ENCODE assay signal across 8 cellular contexts in genomic region chr6:42197574-42198362, GRCh38. TPM values are rescaled to one million over a fixed set of nuclear protein-coding genes. Genes with fewer than 3 reads are reported as not detected.
DNase-seq lines count a peak whose midpoint lies in the region; ATAC-seq and TF ChIP-seq lines count a peak whose summit lies in the region.

No MANE protein-coding gene starts in this region.

- CTCF ChIA-PET in activated naive CD4-positive, alpha-beta T cell treated with anti-CD3 and anti-CD28 coated beads for 36 hours (lab: Charles Lee), result no interaction called here

- peaks cover 3% of the 10 kb centered on the region for H3K9me3 Mint-ChIP-seq in activated naive CD4-positive, alpha-beta T cell treated with anti-CD3 and anti-CD28 coated beads for 36 hours

- peak; percentile 24 for DNase-seq in activated naive CD4-positive, alpha-beta T cell treated with anti-CD3 and anti-CD28 coated beads for 36 hours
- DNase-seq in activated naive CD4-positive, alpha-beta T cell (lab: John Stamatoyannopoulos, UW), result no peak
- DNase-seq in NCI-H510A (lab: John Stamatoyannopoulos, UW), result peak; percentile 58
- DNase-seq in colonic mucosa, result no peak
- no peak for DNase-seq in stimulated activated naive CD8-positive, alpha-beta T cell treated with anti-CD3 and anti-CD28 coated beads, Interleukin-15, Interleukin-2, amounts not matched to agents 100 U/mL and 50 U/mL, for 24 hours
- no peak for DNase-seq in NCI-H187 treated with DMSO at 0.1 percent for 48 hours (lab: John Stamatoyannopoulos, UW)
- no peak for DNase-seq in tibial artery
- no peak for DNase-seq in H7

- no peaks in the 10 kb centered on the region for H3K27me3 Mint-ChIP-seq in activated naive CD4-positive, alpha-beta T cell treated with anti-CD3 and anti-CD28 coated beads for 36 hours (ENCODE audit: low read depth)

- H3K27me3 ChIP-seq in colonic mucosa (no peaks in the 10 kb centered on the region), tibial artery (no peaks in the 10 kb centered on the region), H7 (ENCODE audit: control insufficient read depth, insufficient read depth, low read length) (no peaks in the 10 kb centered on the region)

- no peak overlapping the region for H3K9ac ChIP-seq in colonic mucosa (ENCODE audit: low read depth in 2 of 2, low read length in 2 of 2)

- H3K4me1 ChIP-seq in colonic mucosa (no peaks in the 10 kb centered on the region), tibial artery (peaks cover 0 to 21% (median 2%) of the 10 kb centered on the region in 4 donors)

- peak; percentile 69 for ATAC-seq in stimulated activated naive CD8-positive, alpha-beta T cell treated with anti-CD3 and anti-CD28 coated beads, Interleukin-15, Interleukin-2, amounts not matched to agents 100 U/mL and 50 U/mL, for 24 hours

- peak overlapping the region; percentile 3 for H3K27ac ChIP-seq in colonic mucosa
- no peak overlapping the region for H3K27ac ChIP-seq in tibial artery

- intact Hi-C loops in activated naive CD4-positive, alpha-beta T cell treated with anti-CD3 and anti-CD28 coated beads for 36 hours (cut with micrococcal nuclease), result no loop called here
- intact Hi-C loops in colonic mucosa (cut with DNase I), result no loop called here
- intact Hi-C loops in tibial artery (cut with DNase I; ENCODE audit: low total_unique reads), result no loop called here

- TF ChIP-seq CTCF in colonic mucosa (IDR thresholded peaks at IDR 0.05) (no peak), tibial artery (IDR thresholded peaks at IDR 0.05) (no peak)

- no peaks in the 10 kb centered on the region for H3K9me3 ChIP-seq in colonic mucosa
- no peaks in the 10 kb centered on the region for H3K9me3 ChIP-seq in tibial artery

- H3K36me3 Mint-ChIP-seq in activated naive CD4-positive, alpha-beta T cell treated with anti-CD3 and anti-CD28 coated beads for 36 hours (ENCODE audit: low read depth), result peaks cover 19% of the 10 kb centered on the region

- H3K36me3 ChIP-seq in colonic mucosa, result no peaks in the 10 kb centered on the region
- H3K36me3 ChIP-seq in tibial artery, result no peaks in the 10 kb centered on the region
- H3K36me3 ChIP-seq in H7 (replicated peaks; ENCODE audit: control insufficient read depth, insufficient read depth, low read length), result no peaks in the 10 kb centered on the region; the same call in 1 of the 2 replicates

- no peak overlapping the region for H3K4me3 ChIP-seq in colonic mucosa
- H3K4me3 ChIP-seq in tibial artery, result no peak overlapping the region
- no peak overlapping the region for H3K4me3 ChIP-seq in H7 (ENCODE audit: insufficient read depth, low read depth, low read length)

- no peak overlapping the region for H3K4me3 Mint-ChIP-seq in activated naive CD4-positive, alpha-beta T cell treated with anti-CD3 and anti-CD28 coated beads for 36 hours

- no peaks in the 10 kb centered on the region for H3K4me1 Mint-ChIP-seq in activated naive CD4-positive, alpha-beta T cell treated with anti-CD3 and anti-CD28 coated beads for 36 hours (ENCODE audit: low read depth)

- no peak overlapping the region for H3K27ac Mint-ChIP-seq in activated naive CD4-positive, alpha-beta T cell treated with anti-CD3 and anti-CD28 coated beads for 36 hours

RNA-seq across cellular contexts. Expression of gene GUCA1B, which starts 3.0 kb away (rescaled TPM):
- total RNA-seq in activated naive CD4-positive, alpha-beta T cell treated with anti-CD3 and anti-CD28 coated beads for 36 hours, result 1 to 10 TPM; 2.5 to 2.7 TPM
- 1 to 10 TPM in 1 of 2 donors, under 1 TPM in 1; 0.80 to 1.4 TPM for total RNA-seq in colonic mucosa
- 0.45 and 0.55 TPM in 2 replicates for total RNA-seq in H7 (2014; rRNA removed; shearing (Covaris generic))

RNA-seq across cellular contexts. Expression of gene MRPS10, which starts 19.9 kb away (rescaled TPM):
- 10 to 100 TPM; 39.7 to 40.7 TPM for total RNA-seq in activated naive CD4-positive, alpha-beta T cell treated with anti-CD3 and anti-CD28 coated beads for 36 hours
- 10 to 100 TPM; 32.5 to 33.0 TPM for total RNA-seq in colonic mucosa
- total RNA-seq in H7 (2014; rRNA removed; shearing (Covaris generic)), result 46.5 and 60.9 TPM in 2 replicates

RNA-seq across cellular contexts. Expression of gene GUCA1A, which starts 24.6 kb away (rescaled TPM):
- not detected for total RNA-seq in activated naive CD4-positive, alpha-beta T cell treated with anti-CD3 and anti-CD28 coated beads for 36 hours
- not detected for total RNA-seq in colonic mucosa
- total RNA-seq in H7 (2014; rRNA removed; shearing (Covaris generic)), result 13.2 and 20.8 TPM in 2 replicates

RNA-seq across cellular contexts. Expression of gene C6orf132, which starts 55.3 kb away (rescaled TPM):
- under 1 TPM; 0.12 to 0.14 TPM for total RNA-seq in activated naive CD4-positive, alpha-beta T cell treated with anti-CD3 and anti-CD28 coated beads for 36 hours
- 10 to 100 TPM; 35.1 to 42.3 TPM for total RNA-seq in colonic mucosa
- total RNA-seq in H7 (2014; rRNA removed; shearing (Covaris generic)), result 4.7 and 11.3 TPM in 2 replicates

Comparison
In these comparisons a context has a peak if more than half of its experiments do, and no peak if none do; other contexts are left out.
1. DNase-seq: peak in activated naive CD4-positive, alpha-beta T cell treated with anti-CD3 and anti-CD28 coated beads for 36 hours (single experiment) and NCI-H510A (single experiment); none in activated naive CD4-positive, alpha-beta T cell (0 of 4), colonic mucosa (single experiment), stimulated activated naive CD8-positive, alpha-beta T cell treated with anti-CD3 and anti-CD28 coated beads, Interleukin-15, Interleukin-2, amounts not matched to agents 100 U/mL and 50 U/mL, for 24 hours (single experiment), NCI-H187 treated with DMSO at 0.1 percent for 48 hours (single experiment), tibial artery (0 of 2) and H7 (single experiment).
2. RNA of gene GUCA1A, which starts 24.6 kb away (total RNA-seq): 13.2 to 20.8 TPM in H7; not detected in activated naive CD4-positive, alpha-beta T cell treated with anti-CD3 and anti-CD28 coated beads for 36 hours and not detected in colonic mucosa; every median in the first group is over 10 times any median in the second.